ENCODE assay signal across 8 cellular contexts in genomic region chr1:2019162-2019542, GRCh38. TPM values are rescaled to one million over a fixed set of nuclear protein-coding genes. Genes with fewer than 3 reads are reported as not detected.
A peak's percentile ranks its signal among the peaks of the same experiment; 100 is the strongest.
DNase-seq lines count a peak whose midpoint lies in the region; ATAC-seq, FAIRE-seq and TF ChIP-seq lines count a peak whose summit lies in the region.
"Had no signal": no experiment of that assay in that cellular context is flagged by ENCODE, and none has a peak within 500 bp of the region (broad histone marks: within the 10 kb centered on the region; RNA-seq: fewer than 3 reads in every experiment).

A gene with protein sequence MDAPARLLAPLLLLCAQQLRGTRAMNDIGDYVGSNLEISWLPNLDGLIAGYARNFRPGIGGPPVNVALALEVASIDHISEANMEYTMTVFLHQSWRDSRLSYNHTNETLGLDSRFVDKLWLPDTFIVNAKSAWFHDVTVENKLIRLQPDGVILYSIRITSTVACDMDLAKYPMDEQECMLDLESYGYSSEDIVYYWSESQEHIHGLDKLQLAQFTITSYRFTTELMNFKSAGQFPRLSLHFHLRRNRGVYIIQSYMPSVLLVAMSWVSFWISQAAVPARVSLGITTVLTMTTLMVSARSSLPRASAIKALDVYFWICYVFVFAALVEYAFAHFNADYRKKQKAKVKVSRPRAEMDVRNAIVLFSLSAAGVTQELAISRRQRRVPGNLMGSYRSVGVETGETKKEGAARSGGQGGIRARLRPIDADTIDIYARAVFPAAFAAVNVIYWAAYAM (plus strand): TSS chr1:2019345. CDS start chr1:2019424, 79 bp downstream.

- H3K4me1 ChIP-seq in neural progenitor cell = peaks cover 9% of the 10 kb centered on the region

- peaks cover 6% of the 10 kb centered on the region for H3K36me3 Mint-ChIP-seq in central memory CD8-positive, alpha-beta T cell (ENCODE audit: insufficient read depth)
- peaks cover 3% of the 10 kb centered on the region for H3K36me3 Mint-ChIP-seq in neural progenitor cell

- no peaks in the 10 kb centered on the region for H3K79me2 ChIP-seq in neural progenitor cell (ENCODE audit: low read depth)

- DNase-seq in D721Med (ENCODE audit: insufficient read length, low spot score) (peak; percentile 53), NCI-H1105 (lab: John Stamatoyannopoulos, UW) (peak; percentile 30), neural progenitor cell (ENCODE audit: low spot score) (peak; percentile 68), NCI-H1092 (lab: John Stamatoyannopoulos, UW) (no peak), NCI-H774 (lab: John Stamatoyannopoulos, UW) (no peak), NCI-H2107 treated with DMSO at 0.1 percent for 48 hours (lab: John Stamatoyannopoulos, UW; ENCODE audit: unreplicated experiment) (no peak)
- DNase-seq in central memory CD8-positive, alpha-beta T cell (ENCODE audit: low spot score in 2 of 2) = no peak

- H3K4me1 Mint-ChIP-seq in central memory CD8-positive, alpha-beta T cell = peaks cover 5% of the 10 kb centered on the region
- peaks cover 15% of the 10 kb centered on the region for H3K4me1 Mint-ChIP-seq in neural progenitor cell

- H3K27me3 Mint-ChIP-seq in central memory CD8-positive, alpha-beta T cell = peaks cover 92% of the 10 kb centered on the region
- H3K27me3 Mint-ChIP-seq in neural progenitor cell (ENCODE audit: insufficient read depth, low read depth) = peaks cover 33% of the 10 kb centered on the region

- no peak within 1 kb of the TSS for H2AFZ ChIP-seq in neural progenitor cell (replicated peaks)

- TF ChIP-seq CTCF in D721Med (IDR thresholded peaks at IDR 0.05; ENCODE audit: insufficient read depth, missing control alignments) = no peak
- TF ChIP-seq CTCF in neural progenitor cell (IDR thresholded peaks at IDR 0.05) = no peak

- no peaks in the 10 kb centered on the region for H3K9me3 Mint-ChIP-seq in central memory CD8-positive, alpha-beta T cell
- H3K9me3 Mint-ChIP-seq in neural progenitor cell = peaks cover 2% of the 10 kb centered on the region

- no peak for FAIRE-seq in D721Med (lab: Jason Lieb, UNC)

- no peaks in the 10 kb centered on the region for H3K36me3 ChIP-seq in neural progenitor cell

- H3K4me2 ChIP-seq in neural progenitor cell = peak within 1 kb of the TSS; percentile 77
- H3K4me2 ChIP-seq: KMS-11 had no signal

- H3K27me3 ChIP-seq in neural progenitor cell = peaks cover 81% of the 10 kb centered on the region

- no peak within 1 kb of the TSS for H3K27ac ChIP-seq in neural progenitor cell
- H3K27ac ChIP-seq: KMS-11 had no signal

- H3K9ac ChIP-seq in neural progenitor cell = no peak within 1 kb of the TSS
- H3K9ac ChIP-seq: KMS-11 had no signal

- peaks cover 27% of the 10 kb centered on the region for H4K20me1 ChIP-seq in neural progenitor cell (ENCODE audit: low read depth)

- no peaks in the 10 kb centered on the region for H3K9me3 ChIP-seq in neural progenitor cell (ENCODE audit: low read depth)

- peaks cover 14% of the 10 kb centered on the region for H3F3A ChIP-seq in neural progenitor cell (ENCODE audit: low read depth)

- ATAC-seq in central memory CD8-positive, alpha-beta T cell (replicated peaks; ENCODE audit: extremely low read depth, poor library complexity, severe bottlenecking) = no peak

- H3K27ac Mint-ChIP-seq in central memory CD8-positive, alpha-beta T cell (ENCODE audit: low read depth) = no peak within 1 kb of the TSS
- H3K27ac Mint-ChIP-seq in neural progenitor cell = peak within 1 kb of the TSS; percentile 69

- H3K4me3 ChIP-seq in neural progenitor cell = peak within 1 kb of the TSS; percentile 36

- peak within 1 kb of the TSS; percentile 75 for H3K4me3 Mint-ChIP-seq in central memory CD8-positive, alpha-beta T cell
- H3K4me3 Mint-ChIP-seq in neural progenitor cell = peak within 1 kb of the TSS; percentile 86

RNA-seq across cellular contexts. Expression of the gene that starts here (rescaled TPM):
- total RNA-seq in neural progenitor cell (ENCODE audit: low replicate concordance) = 0.31 and 0.45 TPM in 2 replicates

Comparison
In these comparisons a context has a peak if more than half of its experiments do, and no peak if none do; other contexts are left out.
1. Peak in DNase-seq, H3K4me3 ChIP-seq and H3K4me2 ChIP-seq in neural progenitor cell; RNA of the gene not detected or under 1 TPM.
2. DNase-seq: peak in D721Med (single experiment) and NCI-H1105 (single experiment); none in central memory CD8-positive, alpha-beta T cell (0 of 2), NCI-H1092 (single experiment), NCI-H774 (single experiment) and NCI-H2107 treated with DMSO at 0.1 percent for 48 hours (single experiment).